ENCODE assay signal across 10 cellular contexts in genomic region chr15:52006702-52007340, GRCh38. TPM values are rescaled to one million over a fixed set of nuclear protein-coding genes. Genes with fewer than 3 reads are reported as not detected.
DNase-seq lines count a peak whose midpoint lies in the region; ATAC-seq and TF ChIP-seq lines count a peak whose summit lies in the region.
"Had no signal": no experiment of that assay in that cellular context is flagged by ENCODE, and none has a peak within 500 bp of the region (broad histone marks: within the 10 kb centered on the region; RNA-seq: fewer than 3 reads in every experiment).

No MANE protein-coding gene starts in this region.

- no peak for TF ChIP-seq EP300 in ovary (IDR thresholded peaks at IDR 0.05)

- TF ChIP-seq CTCF in natural killer cell (IDR thresholded peaks at IDR 0.05) = no peak
- TF ChIP-seq CTCF in activated CD8-positive, alpha-beta T cell treated with anti-CD3 and anti-CD28 coated beads for 36 hours (IDR thresholded peaks at IDR 0.05) = no peak
- no peak for TF ChIP-seq CTCF in ovary (IDR thresholded peaks at IDR 0.05)
- TF ChIP-seq CTCF in progenitor cell of endocrine pancreas (IDR thresholded peaks at IDR 0.05; ENCODE audit: unreplicated experiment) = no peak

- peaks cover 3% of the 10 kb centered on the region for H3K4me1 ChIP-seq in ovary (ENCODE audit: insufficient read depth)

- H3K36me3 Mint-ChIP-seq in natural killer cell treated with Interleukin-12 subunit alpha and Interleukin-12 subunit beta and Interleukin-15 and Interleukin-18, amount 100 ng/mL, for 72 hours = peaks cover 12% of the 10 kb centered on the region
- H3K36me3 Mint-ChIP-seq in natural killer cell (no peaks in the 10 kb centered on the region), progenitor cell of endocrine pancreas (ENCODE audit: insufficient read depth) (no peaks in the 10 kb centered on the region)
- H3K36me3 Mint-ChIP-seq in activated CD8-positive, alpha-beta T cell treated with anti-CD3 and anti-CD28 coated beads for 36 hours (ENCODE audit: low read depth) = no peaks in the 10 kb centered on the region

- no peaks in the 10 kb centered on the region for H3K27me3 ChIP-seq in ovary

- H3K4me3 ChIP-seq in ovary = no peak overlapping the region

- CTCF ChIA-PET in activated CD8-positive, alpha-beta T cell treated with anti-CD3 and anti-CD28 coated beads for 36 hours (lab: Charles Lee) = interaction anchor here (0.6 to 1.8 kb wide), 4 partner anchors 19 to 63 kb away, joined by 3 to 4 read pairs (median 4); no protein-coding TSS in a partner anchor

- H3K36me3 ChIP-seq in ovary = no peaks in the 10 kb centered on the region

- POLR2A ChIA-PET in activated CD8-positive, alpha-beta T cell treated with anti-CD3 and anti-CD28 coated beads for 36 hours (lab: Charles Lee) = interaction anchor here (4.7 kb wide), 1 partner anchor 13 kb away, joined by 30 read pairs; the partner anchor contains the start of gene MAPK6

- H3K4me1 Mint-ChIP-seq in natural killer cell treated with Interleukin-12 subunit alpha and Interleukin-12 subunit beta and Interleukin-15 and Interleukin-18, amount 100 ng/mL, for 72 hours (ENCODE audit: low read depth in 2 of 2) = peaks cover 46 to 72% of the 10 kb centered on the region in 2 donors
- no peaks in the 10 kb centered on the region for H3K4me1 Mint-ChIP-seq in natural killer cell
- H3K4me1 Mint-ChIP-seq in activated CD8-positive, alpha-beta T cell treated with anti-CD3 and anti-CD28 coated beads for 36 hours (ENCODE audit: low read depth) = peaks cover 58% of the 10 kb centered on the region
- peaks cover 23% of the 10 kb centered on the region for H3K4me1 Mint-ChIP-seq in progenitor cell of endocrine pancreas (ENCODE audit: low read depth)

- WGBS in ovary, 3 donors = 67 to 80% (median 74%) methylated on average over 3 of the region's 3 CpGs

- H3K4me3 Mint-ChIP-seq in natural killer cell treated with Interleukin-12 subunit alpha and Interleukin-12 subunit beta and Interleukin-15 and Interleukin-18, amount 100 ng/mL, for 72 hours = peak overlapping the region; percentile 70
- H3K4me3 Mint-ChIP-seq in natural killer cell = no peak overlapping the region
- no peak overlapping the region for H3K4me3 Mint-ChIP-seq in activated CD8-positive, alpha-beta T cell treated with anti-CD3 and anti-CD28 coated beads for 36 hours
- no peak overlapping the region for H3K4me3 Mint-ChIP-seq in progenitor cell of endocrine pancreas (ENCODE audit: low read depth)

- TF ChIP-seq POLR2A in ovary (IDR thresholded peaks at IDR 0.05) = no peak

- peak in 1 of 2 donors; percentile 1 for ATAC-seq in natural killer cell treated with Interleukin-12 subunit alpha and Interleukin-12 subunit beta and Interleukin-15 and Interleukin-18, amount 100 ng/mL, for 72 hours
- ATAC-seq in natural killer cell (no peak), HG02938 (IDR thresholded peaks at IDR 0.05; ENCODE audit: unreplicated experiment) (peak; percentile 36)
- peak; percentile 4 for ATAC-seq in activated CD8-positive, alpha-beta T cell treated with anti-CD3 and anti-CD28 coated beads for 36 hours

- peak overlapping the region; percentile 88 to 95 for H3K27ac Mint-ChIP-seq in natural killer cell treated with Interleukin-12 subunit alpha and Interleukin-12 subunit beta and Interleukin-15 and Interleukin-18, amount 100 ng/mL, for 72 hours
- H3K27ac Mint-ChIP-seq in natural killer cell (no peak overlapping the region), progenitor cell of endocrine pancreas (no peak overlapping the region)
- H3K27ac Mint-ChIP-seq in activated CD8-positive, alpha-beta T cell treated with anti-CD3 and anti-CD28 coated beads for 36 hours = peak overlapping the region; percentile 80

- H3K27ac ChIP-seq in ovary = no peak overlapping the region

- intact Hi-C loops in natural killer cell (cut with micrococcal nuclease) = no loop called here
- intact Hi-C loops in activated CD8-positive, alpha-beta T cell treated with anti-CD3 and anti-CD28 coated beads for 36 hours (cut with micrococcal nuclease) = no loop called here
- intact Hi-C loops in ovary (cut with DNase I) = no loop called here

- no peaks in the 10 kb centered on the region for H3K9me3 ChIP-seq in ovary

- H3K9me3 Mint-ChIP-seq in natural killer cell treated with Interleukin-12 subunit alpha and Interleukin-12 subunit beta and Interleukin-15 and Interleukin-18, amount 100 ng/mL, for 72 hours = peaks cover 3% of the 10 kb centered on the region
- H3K9me3 Mint-ChIP-seq in natural killer cell = no peaks in the 10 kb centered on the region
- no peaks in the 10 kb centered on the region for H3K9me3 Mint-ChIP-seq in activated CD8-positive, alpha-beta T cell treated with anti-CD3 and anti-CD28 coated beads for 36 hours
- H3K9me3 Mint-ChIP-seq in progenitor cell of endocrine pancreas (ENCODE audit: low read depth) = no peaks in the 10 kb centered on the region

- no peak for DNase-seq in natural killer cell treated with Interleukin-12 subunit alpha and Interleukin-12 subunit beta and Interleukin-15 and Interleukin-18, amount 100 ng/mL, for 72 hours (ENCODE audit: low spot score)
- DNase-seq in natural killer cell (no peak), ovary (no peak), progenitor cell of endocrine pancreas (ENCODE audit: low spot score, unreplicated experiment) (no peak), NCI-H2171 (lab: John Stamatoyannopoulos, UW) (no peak)
- no peak for DNase-seq in activated CD8-positive, alpha-beta T cell treated with anti-CD3 and anti-CD28 coated beads for 36 hours
- no peak for DNase-seq in stimulated activated CD4-positive, alpha-beta T cell treated with anti-CD3 and anti-CD28 coated beads, Interleukin-4, amount 100 ng/mL, for 24 hours
- DNase-seq: foreskin melanocyte, NCI-H1092 treated with DMSO at 0.1 percent for 48 hours had no signal

- no peaks in the 10 kb centered on the region for H3K27me3 Mint-ChIP-seq in natural killer cell treated with Interleukin-12 subunit alpha and Interleukin-12 subunit beta and Interleukin-15 and Interleukin-18, amount 100 ng/mL, for 72 hours
- H3K27me3 Mint-ChIP-seq in natural killer cell (ENCODE audit: low read depth in 2 of 2) (peaks cover 0 to 5% of the 10 kb centered on the region in 2 donors), progenitor cell of endocrine pancreas (peaks cover 3% of the 10 kb centered on the region)
- no peaks in the 10 kb centered on the region for H3K27me3 Mint-ChIP-seq in activated CD8-positive, alpha-beta T cell treated with anti-CD3 and anti-CD28 coated beads for 36 hours

RNA-seq across cellular contexts. Expression of gene MAPK6, which starts 12.2 kb away (rescaled TPM):
- 10 to 100 TPM; 65.8 to 89.1 TPM for total RNA-seq in natural killer cell treated with Interleukin-12 subunit alpha and Interleukin-12 subunit beta and Interleukin-15 and Interleukin-18, amount 100 ng/mL, for 72 hours
- 10 to 100 TPM; 33.0 to 36.2 (median 33.1) TPM for total RNA-seq in natural killer cell
- 10 to 100 TPM; 40.5 to 42.2 TPM for total RNA-seq in activated CD8-positive, alpha-beta T cell treated with anti-CD3 and anti-CD28 coated beads for 36 hours
- total RNA-seq in ovary = 10 to 100 TPM; 17.6 to 24.5 (median 21.5) TPM
- 10 to 100 TPM in 1 of 2 donors, 1 to 10 TPM in 1; 5.9 to 11.6 TPM for polyA plus RNA-seq in ovary
- total RNA-seq in progenitor cell of endocrine pancreas = 79.4 and 91.7 TPM in 2 replicates

RNA-seq across cellular contexts. Expression of gene LEO1, which starts 35.2 kb away (rescaled TPM):
- total RNA-seq in natural killer cell treated with Interleukin-12 subunit alpha and Interleukin-12 subunit beta and Interleukin-15 and Interleukin-18, amount 100 ng/mL, for 72 hours = 10 to 100 TPM; 29.6 to 31.6 TPM
- 10 to 100 TPM; 13.2 to 19.5 (median 16.0) TPM for total RNA-seq in natural killer cell
- total RNA-seq in activated CD8-positive, alpha-beta T cell treated with anti-CD3 and anti-CD28 coated beads for 36 hours = 10 to 100 TPM; 28.9 to 31.1 TPM
- total RNA-seq in ovary = 10 to 100 TPM in 3 of 7 donors, 1 to 10 TPM in 4; 6.8 to 12.4 (median 9.6) TPM
- polyA plus RNA-seq in ovary = 10 to 100 TPM in 1 of 2 donors, 1 to 10 TPM in 1; 8.0 to 22.5 TPM
- total RNA-seq in progenitor cell of endocrine pancreas = 24.7 and 25.7 TPM in 2 replicates

Comparison
In these comparisons a context has a peak if more than half of its experiments do, and no peak if none do; other contexts are left out.
1. H3K27ac Mint-ChIP-seq: peak in natural killer cell treated with Interleukin-12 subunit alpha and Interleukin-12 subunit beta and Interleukin-15 and Interleukin-18, amount 100 ng/mL, for 72 hours (2 of 2) and activated CD8-positive, alpha-beta T cell treated with anti-CD3 and anti-CD28 coated beads for 36 hours (single experiment); none in natural killer cell (0 of 2) and progenitor cell of endocrine pancreas (single experiment).
2. ATAC-seq: peak in HG02938 (single experiment) and activated CD8-positive, alpha-beta T cell treated with anti-CD3 and anti-CD28 coated beads for 36 hours (single experiment); none in natural killer cell (0 of 3).